In the genomic region with DNA sequence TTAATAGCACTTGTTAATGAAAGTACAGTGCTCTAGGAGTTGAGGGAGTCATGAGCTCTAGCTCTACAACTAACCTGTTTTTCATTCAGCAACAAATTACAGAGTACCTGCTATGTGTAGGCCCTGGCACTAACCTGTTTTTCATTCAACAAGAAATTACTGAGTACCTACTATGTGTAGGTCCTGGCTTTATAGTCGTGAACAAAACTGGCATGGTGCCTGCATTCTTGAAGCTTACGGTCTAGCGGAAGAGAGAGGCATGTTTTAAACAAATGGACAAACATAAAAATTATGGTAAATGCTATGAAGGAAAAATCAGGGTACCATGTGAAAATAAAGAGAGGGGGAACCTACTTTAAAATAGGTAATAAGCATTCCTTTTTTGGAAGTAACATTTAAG, we compare ENCODE assay signal across 8 cellular contexts. TPM values are rescaled to one million over a fixed set of nuclear protein-coding genes. Genes with fewer than 3 reads are reported as not detected.
DNase-seq lines count a peak whose midpoint lies in the region; ATAC-seq and TF ChIP-seq lines count a peak whose summit lies in the region.

No MANE protein-coding gene starts in this region.

- H3K9me3 Mint-ChIP-seq in activated CD8-positive, alpha-beta memory T cell treated with anti-CD3 and anti-CD28 coated beads, Interleukin-2, amount 10 ng/mL, durations not matched to agents 7 days and 5 days (ENCODE audit: low read depth), result peaks cover 2% of the 10 kb centered on the region
- H3K9me3 Mint-ChIP-seq in activated B cell treated with CpG ODN at 0.5 μM for 24 hours, result no peaks in the 10 kb centered on the region

- H3K27ac Mint-ChIP-seq in activated CD8-positive, alpha-beta memory T cell treated with anti-CD3 and anti-CD28 coated beads, Interleukin-2, amount 10 ng/mL, durations not matched to agents 7 days and 5 days, result peak overlapping the region; percentile 13
- peak overlapping the region; percentile 100 for H3K27ac Mint-ChIP-seq in activated B cell treated with CpG ODN at 0.5 μM for 24 hours

- peaks cover 54% of the 10 kb centered on the region for H3K4me1 Mint-ChIP-seq in activated CD8-positive, alpha-beta memory T cell treated with anti-CD3 and anti-CD28 coated beads, Interleukin-2, amount 10 ng/mL, durations not matched to agents 7 days and 5 days
- peaks cover 61% of the 10 kb centered on the region for H3K4me1 Mint-ChIP-seq in activated B cell treated with CpG ODN at 0.5 μM for 24 hours

- peak overlapping the region; percentile 99 for H3K4me3 Mint-ChIP-seq in activated CD8-positive, alpha-beta memory T cell treated with anti-CD3 and anti-CD28 coated beads, Interleukin-2, amount 10 ng/mL, durations not matched to agents 7 days and 5 days
- peak overlapping the region; percentile 99 for H3K4me3 Mint-ChIP-seq in activated B cell treated with CpG ODN at 0.5 μM for 24 hours

- TF ChIP-seq CTCF in activated B cell treated with CpG ODN at 0.5 μM for 24 hours (IDR thresholded peaks at IDR 0.05) (no peak), fibroblast of the aortic adventitia (IDR thresholded peaks at IDR 0.05; ENCODE audit: insufficient read depth, low read length) (no peak)

- CTCF ChIA-PET in activated CD8-positive, alpha-beta memory T cell treated with anti-CD3 and anti-CD28 coated beads, Interleukin-2, amount 10 ng/mL, durations not matched to agents 7 days and 5 days (lab: Charles Lee), result interaction anchor here (0.6 to 2.5 kb wide), 6 partner anchors 19 to 295 kb away, joined by 3 to 8 read pairs (median 6); a partner anchor contains a TSS
- CTCF ChIA-PET in activated B cell treated with CpG ODN at 0.5 μM for 24 hours (lab: Charles Lee), result interaction anchor here (1.4 to 1.5 kb wide), 2 partner anchors 19 to 116 kb away, joined by 4 to 7 read pairs; no protein-coding TSS in a partner anchor

- no peak for DNase-seq in activated CD8-positive, alpha-beta memory T cell treated with anti-CD3 and anti-CD28 coated beads, Interleukin-2, amount 10 ng/mL, durations not matched to agents 7 days and 5 days
- DNase-seq in activated CD8-positive, alpha-beta memory T cell treated with anti-CD3 and anti-CD28 coated beads, Interleukin-2, amount 50 U/mL, for 48 hours, result no peak
- DNase-seq in activated B cell treated with CpG ODN at 0.5 μM for 24 hours (no peak), fibroblast of the aortic adventitia (ENCODE audit: low read depth) (no peak)
- DNase-seq in stimulated activated CD8-positive, alpha-beta memory T cell treated with anti-CD3 and anti-CD28 coated beads, Interleukin-4, amount 100 ng/mL, for 48 hours, result peak; percentile 5
- no peak for DNase-seq in stimulated activated naive CD4-positive, alpha-beta T cell (lab: John Stamatoyannopoulos, UW)

- peaks cover 55% of the 10 kb centered on the region for H3K36me3 Mint-ChIP-seq in activated CD8-positive, alpha-beta memory T cell treated with anti-CD3 and anti-CD28 coated beads, Interleukin-2, amount 10 ng/mL, durations not matched to agents 7 days and 5 days
- H3K36me3 Mint-ChIP-seq in activated B cell treated with CpG ODN at 0.5 μM for 24 hours (ENCODE audit: low read depth), result peaks cover 52% of the 10 kb centered on the region

- peak overlapping the region; percentile 99 for H3K4me3 ChIP-seq in fibroblast of the aortic adventitia (ENCODE audit: low read depth, low read length)

- POLR2A ChIA-PET in activated B cell treated with CpG ODN at 0.5 μM for 24 hours (lab: Charles Lee), result interaction anchor here (0.6 to 3.5 kb wide), 4 partner anchors 168 to 436 kb away, joined by 3 to 27 read pairs (median 3); a partner anchor contains a TSS

- ATAC-seq in activated CD8-positive, alpha-beta memory T cell treated with anti-CD3 and anti-CD28 coated beads, Interleukin-2, amount 10 ng/mL, durations not matched to agents 7 days and 5 days, result no peak
- no peak for ATAC-seq in activated B cell treated with CpG ODN at 0.5 μM for 24 hours (ENCODE audit: low read depth)
- ATAC-seq in GM18867 (IDR thresholded peaks at IDR 0.05; ENCODE audit: unreplicated experiment), result no peak
- no peak for ATAC-seq in GM21786 (IDR thresholded peaks at IDR 0.05; ENCODE audit: unreplicated experiment)

- H3K27me3 Mint-ChIP-seq in activated CD8-positive, alpha-beta memory T cell treated with anti-CD3 and anti-CD28 coated beads, Interleukin-2, amount 10 ng/mL, durations not matched to agents 7 days and 5 days, result no peaks in the 10 kb centered on the region
- H3K27me3 Mint-ChIP-seq in activated B cell treated with CpG ODN at 0.5 μM for 24 hours, result no peaks in the 10 kb centered on the region

- intact Hi-C loops in activated B cell treated with CpG ODN at 0.5 μM for 24 hours (cut with micrococcal nuclease), result no loop called here

RNA-seq across cellular contexts. Expression of a gene that starts 2.2 kb away (rescaled TPM):
- 100 to 1,000 TPM; 162 to 201 TPM for total RNA-seq in activated CD8-positive, alpha-beta memory T cell treated with anti-CD3 and anti-CD28 coated beads, Interleukin-2, amount 10 ng/mL, durations not matched to agents 7 days and 5 days
- 209 and 234 TPM in 2 replicates for total RNA-seq in activated B cell treated with CpG ODN at 0.5 μM for 24 hours
- 115 and 121 TPM in 2 replicates for total RNA-seq in fibroblast of the aortic adventitia (ENCODE audit: low replicate concordance)

RNA-seq across cellular contexts. Expression of a gene that starts 12.4 kb away (rescaled TPM):
- total RNA-seq in activated CD8-positive, alpha-beta memory T cell treated with anti-CD3 and anti-CD28 coated beads, Interleukin-2, amount 10 ng/mL, durations not matched to agents 7 days and 5 days, result not detected
- total RNA-seq in activated B cell treated with CpG ODN at 0.5 μM for 24 hours (not detected in 2 replicates), fibroblast of the aortic adventitia (ENCODE audit: low replicate concordance) (not detected in 2 replicates)

RNA-seq across cellular contexts. Expression of a gene that starts 26.6 kb away (rescaled TPM):
- 100 to 1,000 TPM; 678 to 780 TPM for total RNA-seq in activated CD8-positive, alpha-beta memory T cell treated with anti-CD3 and anti-CD28 coated beads, Interleukin-2, amount 10 ng/mL, durations not matched to agents 7 days and 5 days
- 466 and 509 TPM in 2 replicates for total RNA-seq in activated B cell treated with CpG ODN at 0.5 μM for 24 hours
- total RNA-seq in fibroblast of the aortic adventitia (ENCODE audit: low replicate concordance), result 427 and 649 TPM in 2 replicates

RNA-seq across cellular contexts. Expression of a gene that starts 53.9 kb away (rescaled TPM):
- total RNA-seq in activated CD8-positive, alpha-beta memory T cell treated with anti-CD3 and anti-CD28 coated beads, Interleukin-2, amount 10 ng/mL, durations not matched to agents 7 days and 5 days, result 100 to 1,000 TPM; 104 to 123 TPM
- total RNA-seq in activated B cell treated with CpG ODN at 0.5 μM for 24 hours, result 89.4 and 93.0 TPM in 2 replicates
- total RNA-seq in fibroblast of the aortic adventitia (ENCODE audit: low replicate concordance), result 115 and 141 TPM in 2 replicates
